7 cellular contexts compared by ENCODE assay signal in genomic region chr20:44217342-44218092, GRCh38.
A peak's percentile ranks its signal among the peaks of the same experiment; 100 is the strongest.
DNase-seq lines count a peak whose midpoint lies in the region; ATAC-seq and TF ChIP-seq lines count a peak whose summit lies in the region.

No MANE protein-coding gene starts in this region.

- no peak for ATAC-seq in GM19463 (IDR thresholded peaks at IDR 0.05; ENCODE audit: unreplicated experiment)

- no peaks in the 10 kb centered on the region for H3K27me3 ChIP-seq in brain microvascular endothelial cell (replicated peaks)

- in situ Hi-C loops in brain microvascular endothelial cell (cut with HindIII; ENCODE audit: low pct_ligation_motif_present, low sequenced_read_pairs) = no loop called here

- no peak overlapping the region for H3K4me3 ChIP-seq in brain microvascular endothelial cell (ENCODE audit: low read depth, low read length)

- no peak overlapping the region for H3K27ac ChIP-seq in brain microvascular endothelial cell

- peak; percentile 28 for DNase-seq in NCI-H187 treated with DMSO at 0.1 percent for 48 hours (lab: John Stamatoyannopoulos, UW)
- peak; percentile 57 for DNase-seq in UCSD-AML1 (lab: John Stamatoyannopoulos, UW; ENCODE audit: unreplicated experiment)
- peak; percentile 58 for DNase-seq in brain microvascular endothelial cell
- DNase-seq in inferior parietal cortex (ENCODE audit: extremely low spot score) = peak; percentile 75
- DNase-seq in stimulated activated CD4-positive, alpha-beta T cell treated with anti-CD3 and anti-CD28 coated beads, Interleukin-1b, Interleukin-23, amount 100 ng/mL, for 1 hour (ENCODE audit: low read depth in 2 of 2) = peak; percentile 32 to 42

- no peaks in the 10 kb centered on the region for H3K36me3 ChIP-seq in brain microvascular endothelial cell (replicated peaks)

- TF ChIP-seq CTCF in GM12874 (IDR thresholded peaks at IDR 0.05; ENCODE audit: insufficient read depth, low read depth, low read length) = peak; percentile 95
- peak; percentile 98 for TF ChIP-seq CTCF in brain microvascular endothelial cell (IDR thresholded peaks at IDR 0.05; ENCODE audit: low read depth, low read length, missing control alignments)
